In genomic region chr1:90925928-90926869, GRCh38 we compare ENCODE assay signal across 9 cellular contexts.
DNase-seq lines count a peak whose midpoint lies in the region; ATAC-seq and TF ChIP-seq lines count a peak whose summit lies in the region.
"Had no signal": no experiment of that assay in that cellular context is flagged by ENCODE, and none has a peak within 500 bp of the region (broad histone marks: within the 10 kb centered on the region; RNA-seq: fewer than 3 reads in every experiment).

No MANE protein-coding gene starts in this region.

- H3K9me3 Mint-ChIP-seq in activated CD8-positive, alpha-beta T cell treated with anti-CD3 and anti-CD28 coated beads for 36 hours = peaks cover 3% of the 10 kb centered on the region
- peaks cover 5% of the 10 kb centered on the region for H3K9me3 Mint-ChIP-seq in activated CD8-positive, alpha-beta T cell treated with anti-CD3 and anti-CD28 coated beads, Interleukin-2, amount 10 ng/mL, durations not matched to agents 7 days and 5 days (ENCODE audit: insufficient read depth)

- H3K9me3 ChIP-seq in SJCRH30 (replicated peaks) = no peaks in the 10 kb centered on the region
- no peaks in the 10 kb centered on the region for H3K9me3 ChIP-seq in uterus

- no peak for DNase-seq in activated CD8-positive, alpha-beta T cell treated with anti-CD3 and anti-CD28 coated beads for 36 hours
- DNase-seq in activated CD8-positive, alpha-beta T cell treated with anti-CD3 and anti-CD28 coated beads, Interleukin-2, amount 10 ng/mL, durations not matched to agents 7 days and 5 days = no peak
- peak; percentile 2 to 25 for DNase-seq in SJCRH30
- peak; percentile 84 for DNase-seq in fibroblast of villous mesenchyme (ENCODE audit: low read depth)
- DNase-seq in stimulated activated naive CD8-positive, alpha-beta T cell treated with anti-CD3 and anti-CD28 coated beads, Interleukin-15, Interleukin-2, amounts not matched to agents 100 U/mL and 50 U/mL, for 24 hours = no peak
- no peak for DNase-seq in uterus
- no peak for DNase-seq in CD1c-positive myeloid dendritic cell (ENCODE audit: extremely low spot score)

- TF ChIP-seq CTCF in activated CD8-positive, alpha-beta T cell treated with anti-CD3 and anti-CD28 coated beads for 36 hours (IDR thresholded peaks at IDR 0.05) = no peak
- TF ChIP-seq CTCF in fibroblast of villous mesenchyme (IDR thresholded peaks at IDR 0.05; ENCODE audit: insufficient read depth, low read depth, low read length) (no peak), uterus (IDR thresholded peaks at IDR 0.05) (no peak)

- TF ChIP-seq POLR2A in uterus (IDR thresholded peaks at IDR 0.05) = no peak

- POLR2A ChIA-PET in activated CD8-positive, alpha-beta T cell treated with anti-CD3 and anti-CD28 coated beads for 36 hours (lab: Charles Lee) = interaction anchor here (0.8 kb wide), 1 partner anchor 12 kb away, joined by 3 read pairs; no protein-coding TSS in a partner anchor
- POLR2A ChIA-PET in activated CD8-positive, alpha-beta T cell treated with anti-CD3 and anti-CD28 coated beads, Interleukin-2, amount 10 ng/mL, durations not matched to agents 7 days and 5 days (lab: Charles Lee) = no interaction called here

- H3K27ac Mint-ChIP-seq in activated CD8-positive, alpha-beta T cell treated with anti-CD3 and anti-CD28 coated beads for 36 hours = peak overlapping the region; percentile 59
- no peak overlapping the region for H3K27ac Mint-ChIP-seq in activated CD8-positive, alpha-beta T cell treated with anti-CD3 and anti-CD28 coated beads, Interleukin-2, amount 10 ng/mL, durations not matched to agents 7 days and 5 days

- H3K4me1 ChIP-seq in SJCRH30 (peaks cover 5% of the 10 kb centered on the region), uterus (no peaks in the 10 kb centered on the region)

- H3K36me3 Mint-ChIP-seq in activated CD8-positive, alpha-beta T cell treated with anti-CD3 and anti-CD28 coated beads for 36 hours (ENCODE audit: low read depth) = peaks cover 39% of the 10 kb centered on the region
- H3K36me3 Mint-ChIP-seq in activated CD8-positive, alpha-beta T cell treated with anti-CD3 and anti-CD28 coated beads, Interleukin-2, amount 10 ng/mL, durations not matched to agents 7 days and 5 days (ENCODE audit: low read depth) = peaks cover 41% of the 10 kb centered on the region

- H3K27me3 ChIP-seq in SJCRH30 = no peaks in the 10 kb centered on the region
- no peaks in the 10 kb centered on the region for H3K27me3 ChIP-seq in uterus

- peaks cover 70% of the 10 kb centered on the region for H3K4me1 Mint-ChIP-seq in activated CD8-positive, alpha-beta T cell treated with anti-CD3 and anti-CD28 coated beads for 36 hours (ENCODE audit: low read depth)
- H3K4me1 Mint-ChIP-seq in activated CD8-positive, alpha-beta T cell treated with anti-CD3 and anti-CD28 coated beads, Interleukin-2, amount 10 ng/mL, durations not matched to agents 7 days and 5 days (ENCODE audit: low read depth) = peaks cover 45% of the 10 kb centered on the region

- peaks cover 7% of the 10 kb centered on the region; the same call in 1 of the 2 replicates for H3K36me3 ChIP-seq in SJCRH30
- H3K36me3 ChIP-seq in uterus = no peaks in the 10 kb centered on the region

- H3K27me3 Mint-ChIP-seq in activated CD8-positive, alpha-beta T cell treated with anti-CD3 and anti-CD28 coated beads for 36 hours = no peaks in the 10 kb centered on the region
- H3K27me3 Mint-ChIP-seq in activated CD8-positive, alpha-beta T cell treated with anti-CD3 and anti-CD28 coated beads, Interleukin-2, amount 10 ng/mL, durations not matched to agents 7 days and 5 days (ENCODE audit: low read depth) = no peaks in the 10 kb centered on the region

- H3K4me3 ChIP-seq in SJCRH30 = no peak overlapping the region
- H3K4me3 ChIP-seq in fibroblast of villous mesenchyme (ENCODE audit: low read depth, low read length) = no peak overlapping the region
- H3K4me3 ChIP-seq in uterus = no peak overlapping the region

- CTCF ChIA-PET in activated CD8-positive, alpha-beta T cell treated with anti-CD3 and anti-CD28 coated beads for 36 hours (lab: Charles Lee) = interaction anchor here (1.4 kb wide), 1 partner anchor 10 kb away, joined by 4 read pairs; no protein-coding TSS in a partner anchor
- CTCF ChIA-PET in activated CD8-positive, alpha-beta T cell treated with anti-CD3 and anti-CD28 coated beads, Interleukin-2, amount 10 ng/mL, durations not matched to agents 7 days and 5 days (lab: Charles Lee) = no interaction called here

- no peak overlapping the region for H3K4me3 Mint-ChIP-seq in activated CD8-positive, alpha-beta T cell treated with anti-CD3 and anti-CD28 coated beads for 36 hours
- H3K4me3 Mint-ChIP-seq in activated CD8-positive, alpha-beta T cell treated with anti-CD3 and anti-CD28 coated beads, Interleukin-2, amount 10 ng/mL, durations not matched to agents 7 days and 5 days = no peak overlapping the region

- intact Hi-C loops in activated CD8-positive, alpha-beta T cell treated with anti-CD3 and anti-CD28 coated beads for 36 hours (cut with micrococcal nuclease) = no loop called here
- intact Hi-C loops in uterus (cut with DNase I; ENCODE audit: low total_unique reads) = no loop called here

- H3K27ac ChIP-seq in SJCRH30 (no peak overlapping the region), uterus (no peak overlapping the region)
- H3K27ac ChIP-seq: C4-2B had no signal

- peak; percentile 85 for ATAC-seq in activated CD8-positive, alpha-beta T cell treated with anti-CD3 and anti-CD28 coated beads for 36 hours
- no peak for ATAC-seq in activated CD8-positive, alpha-beta T cell treated with anti-CD3 and anti-CD28 coated beads, Interleukin-2, amount 10 ng/mL, durations not matched to agents 7 days and 5 days
- peak; percentile 69 for ATAC-seq in stimulated activated naive CD8-positive, alpha-beta T cell treated with anti-CD3 and anti-CD28 coated beads, Interleukin-15, Interleukin-2, amounts not matched to agents 100 U/mL and 50 U/mL, for 24 hours
- no peak for ATAC-seq in HG03521 (IDR thresholded peaks at IDR 0.05; ENCODE audit: unreplicated experiment)

Comparison
In these comparisons a context has a peak if more than half of its experiments do, and no peak if none do; other contexts are left out.
1. ATAC-seq: peak in activated CD8-positive, alpha-beta T cell treated with anti-CD3 and anti-CD28 coated beads for 36 hours (single experiment) and stimulated activated naive CD8-positive, alpha-beta T cell treated with anti-CD3 and anti-CD28 coated beads, Interleukin-15, Interleukin-2, amounts not matched to agents 100 U/mL and 50 U/mL, for 24 hours (single experiment); none in activated CD8-positive, alpha-beta T cell treated with anti-CD3 and anti-CD28 coated beads, Interleukin-2, amount 10 ng/mL, durations not matched to agents 7 days and 5 days (single experiment) and HG03521 (single experiment).
2. DNase-seq: peak in SJCRH30 (2 of 2) and fibroblast of villous mesenchyme (single experiment); none in activated CD8-positive, alpha-beta T cell treated with anti-CD3 and anti-CD28 coated beads for 36 hours (single experiment), activated CD8-positive, alpha-beta T cell treated with anti-CD3 and anti-CD28 coated beads, Interleukin-2, amount 10 ng/mL, durations not matched to agents 7 days and 5 days (single experiment), stimulated activated naive CD8-positive, alpha-beta T cell treated with anti-CD3 and anti-CD28 coated beads, Interleukin-15, Interleukin-2, amounts not matched to agents 100 U/mL and 50 U/mL, for 24 hours (single experiment), uterus (0 of 2) and CD1c-positive myeloid dendritic cell (single experiment).